ENCODE assay signal across 8 cellular contexts in the genomic region with DNA sequence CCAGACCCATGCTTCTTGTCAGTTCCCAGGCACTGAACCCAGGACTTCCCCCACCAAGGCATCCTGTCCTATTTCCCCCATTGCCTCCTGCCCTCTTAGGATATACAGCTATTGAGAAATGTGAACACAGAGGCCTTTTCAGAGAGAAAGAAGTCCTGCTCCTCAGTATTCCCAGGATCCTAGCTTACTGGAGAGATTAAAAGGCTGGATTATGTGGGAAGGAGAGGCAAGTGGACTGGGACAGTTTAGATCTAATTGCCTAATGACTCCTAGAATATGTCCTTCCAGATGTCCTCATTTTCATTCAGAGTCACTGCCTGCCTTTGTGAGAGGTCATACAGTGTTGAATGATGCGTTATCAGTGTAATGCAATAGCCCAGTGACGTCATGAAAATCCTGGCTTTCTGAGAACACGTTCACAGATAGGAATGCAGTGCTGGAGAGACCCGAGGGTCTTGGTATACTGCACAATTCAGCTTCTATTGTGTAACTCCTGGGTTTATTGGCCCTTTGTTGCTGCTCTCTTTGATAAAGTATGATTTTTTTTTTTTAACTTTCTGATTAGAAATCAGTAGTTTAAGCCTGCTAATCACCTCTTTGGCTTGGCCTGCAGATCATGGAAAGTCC. TPM values are rescaled to one million over a fixed set of nuclear protein-coding genes. Genes with fewer than 3 reads are reported as not detected.
DNase-seq lines count a peak whose midpoint lies in the region; ATAC-seq, FAIRE-seq and TF ChIP-seq lines count a peak whose summit lies in the region.

No MANE protein-coding gene starts in this region.

- H3K27ac Mint-ChIP-seq in HFFc6, result peak overlapping the region; percentile 85
- no peak overlapping the region for H3K27ac Mint-ChIP-seq in osteocyte (ENCODE audit: unreplicated experiment)

- no peak for ATAC-seq in HG02571 (IDR thresholded peaks at IDR 0.05; ENCODE audit: unreplicated experiment)
- ATAC-seq in HG03342 (IDR thresholded peaks at IDR 0.05; ENCODE audit: unreplicated experiment), result no peak

- H3K36me3 ChIP-seq in ACC112 (ENCODE audit: insufficient read depth, low read length), result no peaks in the 10 kb centered on the region
- peaks cover 4% of the 10 kb centered on the region; the same call in 1 of the 2 replicates for H3K36me3 ChIP-seq in WERI-Rb-1
- H3K36me3 ChIP-seq in effector memory CD4-positive, alpha-beta T cell (ENCODE audit: control insufficient read depth, insufficient read depth, low read length), result no peaks in the 10 kb centered on the region

- H3K27me3 ChIP-seq in ACC112 (ENCODE audit: insufficient read depth, low read length), result no peaks in the 10 kb centered on the region
- no peaks in the 10 kb centered on the region for H3K27me3 ChIP-seq in WERI-Rb-1 (ENCODE audit: insufficient read depth, low read depth, severe bottlenecking)
- H3K27me3 ChIP-seq in effector memory CD4-positive, alpha-beta T cell (replicated peaks; ENCODE audit: control insufficient read depth, insufficient read depth, low read length, poor library complexity, severe bottlenecking), result no peaks in the 10 kb centered on the region

- DNase-seq in HFFc6, result peak; percentile 84
- peak; percentile 61 for DNase-seq in WERI-Rb-1
- DNase-seq in effector memory CD4-positive, alpha-beta T cell, result no peak
- DNase-seq in osteocyte (ENCODE audit: extremely low spot score, unreplicated experiment), result no peak

- TF ChIP-seq CTCF in HFFc6 (IDR thresholded peaks at IDR 0.05) (no peak), WERI-Rb-1 (IDR thresholded peaks at IDR 0.05; ENCODE audit: low read depth, low read length) (no peak), osteocyte (IDR thresholded peaks at IDR 0.05) (no peak)

- H3K36me3 Mint-ChIP-seq in HFFc6 (ENCODE audit: low read depth) (no peaks in the 10 kb centered on the region), osteocyte (ENCODE audit: unreplicated experiment) (no peaks in the 10 kb centered on the region)

- H3K27ac ChIP-seq in ACC112 (ENCODE audit: low read depth, low read length) (peak overlapping the region; percentile 91), WERI-Rb-1 (peak overlapping the region; percentile 41)
- no peak overlapping the region for H3K27ac ChIP-seq in effector memory CD4-positive, alpha-beta T cell (ENCODE audit: insufficient read depth, low read length, poor library complexity, severe bottlenecking)

- H3K4me3 Mint-ChIP-seq in HFFc6 (peak overlapping the region; percentile 59), osteocyte (ENCODE audit: unreplicated experiment) (no peak overlapping the region)

- no peaks in the 10 kb centered on the region for H3K9me3 ChIP-seq in WERI-Rb-1 (ENCODE audit: severe bottlenecking)
- H3K9me3 ChIP-seq in effector memory CD4-positive, alpha-beta T cell (ENCODE audit: control insufficient read depth, low read length), result no peaks in the 10 kb centered on the region

- peaks cover 51% of the 10 kb centered on the region for H3K4me1 ChIP-seq in ACC112 (ENCODE audit: control insufficient read depth, insufficient read depth, low read length, unreplicated experiment)
- H3K4me1 ChIP-seq in effector memory CD4-positive, alpha-beta T cell (ENCODE audit: control insufficient read depth, insufficient read depth, low read length, poor library complexity, severe bottlenecking), result no peaks in the 10 kb centered on the region

- peak; percentile 96 for FAIRE-seq in islet of Langerhans (lab: Jason Lieb, UNC)

- H3K79me2 ChIP-seq in ACC112 (ENCODE audit: control insufficient read depth, insufficient read depth, low read length, unreplicated experiment), result peaks cover 4% of the 10 kb centered on the region

- H3K4me3 ChIP-seq in ACC112 (ENCODE audit: low read depth, low read length) (no peak overlapping the region), WERI-Rb-1 (ENCODE audit: low read depth, low read length) (no peak overlapping the region)
- H3K4me3 ChIP-seq in effector memory CD4-positive, alpha-beta T cell (ENCODE audit: insufficient read depth, low read depth, low read length, poor library complexity, severe bottlenecking), result no peak overlapping the region

- H3K27me3 Mint-ChIP-seq in HFFc6 (ENCODE audit: insufficient read depth), result peaks cover 6% of the 10 kb centered on the region
- H3K27me3 Mint-ChIP-seq in osteocyte (ENCODE audit: unreplicated experiment), result no peaks in the 10 kb centered on the region

- H3K9me3 Mint-ChIP-seq in HFFc6, result no peaks in the 10 kb centered on the region
- H3K9me3 Mint-ChIP-seq in osteocyte (ENCODE audit: unreplicated experiment), result no peaks in the 10 kb centered on the region

- no peak overlapping the region for H2AFZ ChIP-seq in ACC112 (ENCODE audit: low read length, unreplicated experiment)

- peaks cover 61% of the 10 kb centered on the region for H3K4me1 Mint-ChIP-seq in HFFc6 (ENCODE audit: low read depth)
- peaks cover 12% of the 10 kb centered on the region for H3K4me1 Mint-ChIP-seq in osteocyte (ENCODE audit: unreplicated experiment)

RNA-seq across cellular contexts. Expression of a gene that starts 26.2 kb away (rescaled TPM):
- 1 to 10 TPM; 3.3 to 8.4 (median 7.2) TPM for total RNA-seq in HFFc6 (2021; fragmentation: NEBNext Ultra II Directional; extraction: Animal tissue kit (Norgen Biotek cat#: 25700))
- total RNA-seq in osteocyte, result 2.2 and 3.6 TPM in 2 replicates

Comparison
In these comparisons a context has a peak if more than half of its experiments do, and no peak if none do; other contexts are left out.
1. DNase-seq: peak in HFFc6 (single experiment) and WERI-Rb-1 (single experiment); none in effector memory CD4-positive, alpha-beta T cell (0 of 3) and osteocyte (single experiment).